In genomic region chr19:15125232-15126067, GRCh38 we compare ENCODE assay signal across 8 cellular contexts. TPM values are rescaled to one million over a fixed set of nuclear protein-coding genes. Genes with fewer than 3 reads are reported as not detected.
DNase-seq lines count a peak whose midpoint lies in the region; ATAC-seq and TF ChIP-seq lines count a peak whose summit lies in the region.

No MANE protein-coding gene starts in this region.

- ATAC-seq in HG02642 (IDR thresholded peaks at IDR 0.05; ENCODE audit: poor library complexity, unreplicated experiment): peak; percentile 92
- ATAC-seq in omental fat pad (ENCODE audit: low FRiP score): peak; percentile 99

- H3K4me1 ChIP-seq in testis: peaks cover 14% of the 10 kb centered on the region

- peak overlapping the region; percentile 82 to 96 for H3K27ac ChIP-seq in testis

- no peaks in the 10 kb centered on the region for H3K27me3 Mint-ChIP-seq in activated naive CD8-positive, alpha-beta T cell treated with anti-CD3 and anti-CD28 coated beads for 36 hours
- H3K27me3 Mint-ChIP-seq in glutamatergic neuron (ENCODE audit: unreplicated experiment): peaks cover 9% of the 10 kb centered on the region

- no peaks in the 10 kb centered on the region for H3K36me3 ChIP-seq in testis (ENCODE audit: low read depth, missing control alignments)

- no peaks in the 10 kb centered on the region for H3K9me3 Mint-ChIP-seq in activated naive CD8-positive, alpha-beta T cell treated with anti-CD3 and anti-CD28 coated beads for 36 hours
- H3K9me3 Mint-ChIP-seq in glutamatergic neuron (ENCODE audit: unreplicated experiment): peaks cover 5% of the 10 kb centered on the region

- H3K27ac Mint-ChIP-seq in activated naive CD8-positive, alpha-beta T cell treated with anti-CD3 and anti-CD28 coated beads for 36 hours: peak overlapping the region; percentile 100
- H3K27ac Mint-ChIP-seq in glutamatergic neuron (ENCODE audit: unreplicated experiment): peak overlapping the region; percentile 97

- WGBS in testis, 2 donors: 0 to 1% methylated on average over 39 to 61 of the region's 61 CpGs

- TF ChIP-seq POLR2A in testis (IDR thresholded peaks at IDR 0.05): no peak

- no peaks in the 10 kb centered on the region for H3K27me3 ChIP-seq in testis

- DNase-seq in GM12864 (ENCODE audit: low read depth): peak; percentile 95
- peak; percentile 99 for DNase-seq in NCI-H1105 (lab: John Stamatoyannopoulos, UW)
- peak; percentile 95 for DNase-seq in SKM-1 (lab: John Stamatoyannopoulos, UW; ENCODE audit: unreplicated experiment)
- DNase-seq in activated naive CD8-positive, alpha-beta T cell treated with anti-CD3 and anti-CD28 coated beads for 36 hours: peak; percentile 99
- peak; percentile 100 for DNase-seq in glutamatergic neuron
- peak; percentile 92 for DNase-seq in omental fat pad (ENCODE audit: low spot score)
- DNase-seq in testis: peak; percentile 99

- peak overlapping the region; percentile 84 for H3K4me3 ChIP-seq in GM12864 (ENCODE audit: low read depth, low read length)
- peak overlapping the region; percentile 70 to 89 for H3K4me3 ChIP-seq in testis

- peaks cover 26% of the 10 kb centered on the region for H3K4me1 Mint-ChIP-seq in activated naive CD8-positive, alpha-beta T cell treated with anti-CD3 and anti-CD28 coated beads for 36 hours
- H3K4me1 Mint-ChIP-seq in glutamatergic neuron (ENCODE audit: low read depth, unreplicated experiment): peaks cover 4% of the 10 kb centered on the region

- no peaks in the 10 kb centered on the region for H3K9me3 ChIP-seq in testis

- TF ChIP-seq CTCF in GM12864 (IDR thresholded peaks at IDR 0.05; ENCODE audit: low read depth, low read length, missing control alignments) (no peak), glutamatergic neuron (IDR thresholded peaks at IDR 0.05; ENCODE audit: partially characterized antibody, unreplicated experiment) (no peak), omental fat pad (IDR thresholded peaks at IDR 0.05) (no peak), testis (IDR thresholded peaks at IDR 0.05) (peak in 2 of 3 experiments; percentile 31 to 44)

- H3K4me3 Mint-ChIP-seq in activated naive CD8-positive, alpha-beta T cell treated with anti-CD3 and anti-CD28 coated beads for 36 hours: peak overlapping the region; percentile 98
- H3K4me3 Mint-ChIP-seq in glutamatergic neuron (ENCODE audit: unreplicated experiment): peak overlapping the region; percentile 100

- peaks cover 13% of the 10 kb centered on the region for H3K36me3 Mint-ChIP-seq in activated naive CD8-positive, alpha-beta T cell treated with anti-CD3 and anti-CD28 coated beads for 36 hours
- H3K36me3 Mint-ChIP-seq in glutamatergic neuron (ENCODE audit: unreplicated experiment): no peaks in the 10 kb centered on the region

- intact Hi-C loops in testis (cut with DNase I; ENCODE audit: low total_unique reads): no loop called here

RNA-seq across cellular contexts. Expression of gene SYDE1, which starts 18.2 kb away (rescaled TPM):
- 1 to 10 TPM; 1.6 to 2.4 TPM for total RNA-seq in activated naive CD8-positive, alpha-beta T cell treated with anti-CD3 and anti-CD28 coated beads for 36 hours
- total RNA-seq in glutamatergic neuron (ENCODE audit: unreplicated experiment): 0.71 TPM
- 10 to 100 TPM; 14.8 to 26.6 (median 21.6) TPM for total RNA-seq in omental fat pad
- 10 to 100 TPM in 1 of 2 donors, 1 to 10 TPM in 1; 6.7 to 12.3 TPM for total RNA-seq in testis
- polyA plus RNA-seq in testis (ENCODE audit: insufficient read depth, low read depth, low replicate concordance): 9.3 TPM

RNA-seq across cellular contexts. Expression of gene OR1I1, which starts 43.4 kb away (rescaled TPM):
- not detected for total RNA-seq in activated naive CD8-positive, alpha-beta T cell treated with anti-CD3 and anti-CD28 coated beads for 36 hours
- not detected for total RNA-seq in glutamatergic neuron (ENCODE audit: unreplicated experiment)
- not detected for total RNA-seq in omental fat pad
- not detected for total RNA-seq in testis
- not detected for polyA plus RNA-seq in testis (ENCODE audit: insufficient read depth, low read depth, low replicate concordance)

Comparison
In these comparisons a context has a peak if more than half of its experiments do, and no peak if none do; other contexts are left out.
1. Peak in every context shown above with its lines: DNase-seq, ATAC-seq, H3K4me3 ChIP-seq and H3K27ac ChIP-seq.
2. CTCF ChIP-seq: peak in testis (2 of 3); none in GM12864 (single experiment), glutamatergic neuron (single experiment) and omental fat pad (0 of 3).